1 cellular context compared by ENCODE assay signal in genomic region chrX:153926863-153927685, GRCh38.
TF ChIP-seq lines count a peak whose summit lies in the region.

No MANE protein-coding gene starts in this region.

TF ChIP-seq in HepG2, 621 proteins besides CTCF, POLR2A, EP300 and RAD21 (continued from another document and continues in another):
- no peak for TF ChIP-seq ZNF407 (CRISPR knock-in tag; IDR thresholded peaks at IDR 0.05; ENCODE audit: not compliant biosample characterization)
- peak; percentile 100 for TF ChIP-seq ZBTB43 (CRISPR knock-in tag; conservative IDR thresholded peaks at IDR 0.05)
- TF ChIP-seq ZIK1 (CRISPR knock-in tag; IDR thresholded peaks at IDR 0.05; ENCODE audit: borderline replicate concordance, low read depth), result no peak
- peak; percentile 77 for TF ChIP-seq SAP130 (CRISPR knock-in tag; IDR thresholded peaks at IDR 0.05; ENCODE audit: low read depth)
- 0 out of 2 replicates have a peak, but pooled peaks have one; percentile 51 for TF ChIP-seq NAIF1 (CRISPR knock-in tag; IDR thresholded peaks at IDR 0.05; ENCODE audit: borderline replicate concordance)
- TF ChIP-seq FOXP4 (CRISPR knock-in tag; IDR thresholded peaks at IDR 0.05), result peak; percentile 57
- TF ChIP-seq GABPA (IDR thresholded peaks at IDR 0.05; ENCODE audit: low read depth, low read length), result no peak
- TF ChIP-seq GABPA (CRISPR knock-in tag; IDR thresholded peaks at IDR 0.05; ENCODE audit: low read depth), result peak; percentile 74
- peak; percentile 75 for TF ChIP-seq PATZ1 (CRISPR knock-in tag; IDR thresholded peaks at IDR 0.05)
- TF ChIP-seq MAZ (IDR thresholded peaks at IDR 0.05; ENCODE audit: borderline replicate concordance, low read depth, low read length), result no peak
- peak; percentile 43; the same call in 1 of the 2 replicates for TF ChIP-seq MAZ (CRISPR knock-in tag; IDR thresholded peaks at IDR 0.05; ENCODE audit: low read depth)
- peak; percentile 86 for TF ChIP-seq ZNF362 (CRISPR knock-in tag; IDR thresholded peaks at IDR 0.05; ENCODE audit: borderline replicate concordance)
- TF ChIP-seq AGO2 (optimal IDR thresholded peaks at IDR 0.05; ENCODE audit: low read depth, low read length), result peak; percentile 8
- TF ChIP-seq HNRNPL (IDR thresholded peaks at IDR 0.05; ENCODE audit: low read depth, low read length), result peak; percentile 55; the same call in 1 of the 2 replicates
- TF ChIP-seq GABPB1 (CRISPR knock-in tag; IDR thresholded peaks at IDR 0.05), result peak; percentile 54
- TF ChIP-seq ZMYM4 (CRISPR knock-in tag; IDR thresholded peaks at IDR 0.05), result 0 out of 2 replicates have a peak, but pooled peaks have one; percentile 15
- no peak for TF ChIP-seq SKIL (CRISPR knock-in tag; IDR thresholded peaks at IDR 0.05; ENCODE audit: borderline replicate concordance)
- TF ChIP-seq ZBTB40 (IDR thresholded peaks at IDR 0.05), result no peak
- TF ChIP-seq ZBTB40 (CRISPR knock-in tag; IDR thresholded peaks at IDR 0.05), result peak; percentile 79
- TF ChIP-seq ZNF263 (CRISPR knock-in tag; IDR thresholded peaks at IDR 0.05), result no peak
- no peak for TF ChIP-seq FIP1L1 (IDR thresholded peaks at IDR 0.05; ENCODE audit: borderline replicate concordance, insufficient read depth, low read depth, low read length)
- no peak for TF ChIP-seq ZNF251 (CRISPR knock-in tag; IDR thresholded peaks at IDR 0.05)
- peak; percentile 30; the same call in 1 of the 2 replicates for TF ChIP-seq MTA1 (CRISPR knock-in tag; IDR thresholded peaks at IDR 0.05; ENCODE audit: borderline replicate concordance)
- peak; percentile 61 for TF ChIP-seq TBX2 (CRISPR knock-in tag; IDR thresholded peaks at IDR 0.05; ENCODE audit: borderline replicate concordance)
- TF ChIP-seq RARA (CRISPR knock-in tag; IDR thresholded peaks at IDR 0.05), result peak; percentile 86
